Comparison of ENCODE assay signal across 33 cellular contexts in the genomic region with DNA sequence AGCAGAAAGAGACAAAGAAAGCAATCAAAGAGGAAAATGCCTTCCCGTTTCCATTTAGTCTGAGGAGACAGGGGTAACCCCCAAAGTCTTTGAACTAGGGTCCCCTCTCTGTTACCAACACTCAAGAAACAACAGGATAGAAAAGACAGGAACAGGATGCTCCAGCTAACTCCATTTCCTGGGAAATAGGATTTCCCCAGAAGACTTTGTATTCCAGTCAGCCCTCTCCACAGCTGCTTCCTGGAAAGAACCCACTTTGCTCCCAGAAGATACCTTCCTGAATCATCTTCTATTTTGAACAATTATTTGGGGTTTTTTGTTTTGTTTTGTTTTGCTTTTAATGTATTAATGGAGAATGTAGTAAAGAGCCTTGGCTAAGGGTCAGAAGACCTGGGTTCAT.
"Had no signal": no experiment of that assay in that cellular context is flagged by ENCODE, and none has a peak within 500 bp of the region (broad histone marks: within the 10 kb centered on the region; RNA-seq: fewer than 3 reads in every experiment).

No MANE protein-coding gene starts in this region.

- H3K36me3 ChIP-seq: brain microvascular endothelial cell, WERI-Rb-1 had no signal

- DNase-seq: activated CD4-positive, alpha-beta memory T cell treated with anti-CD3 and anti-CD28 coated beads for 36 hours; activated CD4-positive, alpha-beta T cell treated with anti-CD3 and anti-CD28 coated beads for 36 hours; activated CD4-positive, alpha-beta T cell treated with anti-CD3 and anti-CD28 coated beads, Interleukin-2, amount 10 ng/mL, durations not matched to agents 24 days and 14 days; activated CD4-positive, CD25-positive, alpha-beta regulatory T cell; activated CD4-positive, CD25-positive, alpha-beta regulatory T cell treated with anti-CD3 and anti-CD28 coated beads, Interleukin-2, amount 50 U/mL, for 72 hours; activated CD8-positive, alpha-beta memory T cell treated with anti-CD3 and anti-CD28 coated beads, Interleukin-2, amount 10 ng/mL, durations not matched to agents 7 days and 5 days; activated CD8-positive, alpha-beta memory T cell treated with anti-CD3 and anti-CD28 coated beads, Interleukin-2, amount 50 U/mL, for 4 hours; activated CD8-positive, alpha-beta T cell treated with anti-CD3 and anti-CD28 coated beads, Interleukin-2, amount 10 ng/mL, durations not matched to agents 7 days and 5 days; activated effector memory CD4-positive, alpha-beta T cell treated with anti-CD3 and anti-CD28 coated beads, Interleukin-2, amount 50 U/mL, for 16 hours; activated naive CD4-positive, alpha-beta T cell treated with anti-CD3 and anti-CD28 coated beads for 36 hours; activated naive CD8-positive, alpha-beta T cell treated with anti-CD3 and anti-CD28 coated beads, Interleukin-2, amount 10 ng/mL, durations not matched to agents 7 days and 5 days; activated T-cell treated with anti-CD3 and anti-CD28 coated beads, Interleukin-2, amount 50 U/mL, for 1 hour; amniotic stem cell; anterior cingulate cortex; brain microvascular endothelial cell; effector CD4-positive, alpha-beta T cell; effector memory CD8-positive, alpha-beta T cell; foreskin fibroblast; head of caudate nucleus; T-helper 1 cell; T-helper 17 cell; T1000; WERI-Rb-1 had no signal

- H3K27me3 ChIP-seq: brain microvascular endothelial cell had no signal

- H3K9me3 Mint-ChIP-seq: activated CD4-positive, alpha-beta memory T cell treated with anti-CD3 and anti-CD28 coated beads for 36 hours; activated naive CD4-positive, alpha-beta T cell treated with anti-CD3 and anti-CD28 coated beads for 36 hours; activated naive CD4-positive, alpha-beta T cell treated with anti-CD3 and anti-CD28 coated beads, Interleukin-2, amount 50 U/mL, for 24 hours; activated naive CD8-positive, alpha-beta T cell treated with anti-CD3 and anti-CD28 coated beads, Interleukin-2, amount 10 ng/mL, durations not matched to agents 7 days and 5 days; activated T-helper 2 cell treated with anti-CD3 and anti-CD28 coated beads, Interferon-gamma antibody, Interleukin-2, Interleukin-4, amounts not matched to agents 10 μg/mL and 5 μg/mL and 100 μg/mL, durations not matched to agents 14 hours and 24 hours and 36 hours; central memory CD8-positive, alpha-beta T cell; dendritic cell treated with granulocyte-macrophage colony-stimulating factor and Interleukin-4, amounts not matched to agents 40 ng/mL and 50 ng/mL, for 4 days; effector memory CD8-positive, alpha-beta T cell; T-helper 2 cell treated with Interferon-gamma antibody and Interleukin-4, amounts not matched to agents 5 μg/mL and 100 μg/mL, for 36 hours had no signal

- H3K27ac ChIP-seq: brain microvascular endothelial cell, coronary artery, WERI-Rb-1 had no signal

- H3K4me3 ChIP-seq: coronary artery had no signal

- H3K27me3 Mint-ChIP-seq: activated CD4-positive, alpha-beta memory T cell treated with anti-CD3 and anti-CD28 coated beads for 36 hours; activated CD4-positive, alpha-beta T cell treated with anti-CD3 and anti-CD28 coated beads for 36 hours; activated CD4-positive, alpha-beta T cell treated with anti-CD3 and anti-CD28 coated beads, Interleukin-2, amount 10 ng/mL, durations not matched to agents 24 days and 14 days; activated CD8-positive, alpha-beta memory T cell treated with anti-CD3 and anti-CD28 coated beads, Interleukin-2, amount 10 ng/mL, durations not matched to agents 7 days and 5 days; activated naive CD4-positive, alpha-beta T cell treated with anti-CD3 and anti-CD28 coated beads, Interleukin-2, amount 50 U/mL, for 24 hours; activated naive CD8-positive, alpha-beta T cell treated with anti-CD3 and anti-CD28 coated beads, Interleukin-2, amount 10 ng/mL, durations not matched to agents 7 days and 5 days; central memory CD8-positive, alpha-beta T cell; effector memory CD8-positive, alpha-beta T cell; T-helper 17 cell had no signal

- H3K27ac Mint-ChIP-seq: activated CD4-positive, alpha-beta memory T cell treated with anti-CD3 and anti-CD28 coated beads for 36 hours; activated CD4-positive, alpha-beta T cell treated with anti-CD3 and anti-CD28 coated beads for 36 hours; activated CD4-positive, alpha-beta T cell treated with anti-CD3 and anti-CD28 coated beads, Interleukin-2, amount 10 ng/mL, durations not matched to agents 24 days and 14 days; activated CD8-positive, alpha-beta memory T cell treated with anti-CD3 and anti-CD28 coated beads, Interleukin-2, amount 10 ng/mL, durations not matched to agents 7 days and 5 days; activated CD8-positive, alpha-beta T cell treated with anti-CD3 and anti-CD28 coated beads, Interleukin-2, amount 10 ng/mL, durations not matched to agents 7 days and 5 days; activated naive CD4-positive, alpha-beta T cell treated with anti-CD3 and anti-CD28 coated beads for 36 hours; activated naive CD4-positive, alpha-beta T cell treated with anti-CD3 and anti-CD28 coated beads, Interleukin-2, amount 50 U/mL, for 24 hours; activated naive CD8-positive, alpha-beta T cell treated with anti-CD3 and anti-CD28 coated beads, Interleukin-2, amount 10 ng/mL, durations not matched to agents 7 days and 5 days; activated T-helper 2 cell treated with anti-CD3 and anti-CD28 coated beads, Interferon-gamma antibody, Interleukin-2, Interleukin-4, amounts not matched to agents 10 μg/mL and 5 μg/mL and 100 μg/mL, durations not matched to agents 14 hours and 24 hours and 36 hours; dendritic cell treated with granulocyte-macrophage colony-stimulating factor and Interleukin-4, amounts not matched to agents 40 ng/mL and 50 ng/mL, for 4 days; effector memory CD8-positive, alpha-beta T cell; T-helper 2 cell treated with Interferon-gamma antibody and Interleukin-4, amounts not matched to agents 5 μg/mL and 100 μg/mL, for 36 hours had no signal

- ATAC-seq: activated CD4-positive, alpha-beta T cell treated with anti-CD3 and anti-CD28 coated beads for 36 hours; activated CD8-positive, alpha-beta memory T cell treated with anti-CD3 and anti-CD28 coated beads, Interleukin-2, amount 10 ng/mL, durations not matched to agents 7 days and 5 days; activated CD8-positive, alpha-beta T cell treated with anti-CD3 and anti-CD28 coated beads, Interleukin-2, amount 10 ng/mL, durations not matched to agents 7 days and 5 days; effector memory CD8-positive, alpha-beta T cell; esophagus mucosa; T-helper 17 cell had no signal

- H3K4me1 Mint-ChIP-seq: activated CD4-positive, alpha-beta T cell treated with anti-CD3 and anti-CD28 coated beads for 36 hours; activated CD4-positive, alpha-beta T cell treated with anti-CD3 and anti-CD28 coated beads, Interleukin-2, amount 10 ng/mL, durations not matched to agents 24 days and 14 days; activated CD8-positive, alpha-beta memory T cell treated with anti-CD3 and anti-CD28 coated beads, Interleukin-2, amount 10 ng/mL, durations not matched to agents 7 days and 5 days; activated naive CD4-positive, alpha-beta T cell treated with anti-CD3 and anti-CD28 coated beads, Interleukin-2, amount 50 U/mL, for 24 hours; activated naive CD8-positive, alpha-beta T cell treated with anti-CD3 and anti-CD28 coated beads, Interleukin-2, amount 10 ng/mL, durations not matched to agents 7 days and 5 days; central memory CD8-positive, alpha-beta T cell had no signal

- H3K4me3 Mint-ChIP-seq: activated CD4-positive, alpha-beta memory T cell treated with anti-CD3 and anti-CD28 coated beads for 36 hours; activated CD4-positive, alpha-beta T cell treated with anti-CD3 and anti-CD28 coated beads for 36 hours; activated CD4-positive, alpha-beta T cell treated with anti-CD3 and anti-CD28 coated beads, Interleukin-2, amount 10 ng/mL, durations not matched to agents 24 days and 14 days; activated CD8-positive, alpha-beta memory T cell treated with anti-CD3 and anti-CD28 coated beads, Interleukin-2, amount 10 ng/mL, durations not matched to agents 7 days and 5 days; activated CD8-positive, alpha-beta T cell treated with anti-CD3 and anti-CD28 coated beads, Interleukin-2, amount 10 ng/mL, durations not matched to agents 7 days and 5 days; activated naive CD4-positive, alpha-beta T cell treated with anti-CD3 and anti-CD28 coated beads for 36 hours; activated naive CD4-positive, alpha-beta T cell treated with anti-CD3 and anti-CD28 coated beads, Interleukin-2, amount 50 U/mL, for 24 hours; activated naive CD8-positive, alpha-beta T cell treated with anti-CD3 and anti-CD28 coated beads, Interleukin-2, amount 10 ng/mL, durations not matched to agents 7 days and 5 days; central memory CD8-positive, alpha-beta T cell; dendritic cell treated with granulocyte-macrophage colony-stimulating factor and Interleukin-4, amounts not matched to agents 40 ng/mL and 50 ng/mL, for 4 days; effector memory CD8-positive, alpha-beta T cell; T-helper 17 cell; T-helper 2 cell treated with Interferon-gamma antibody and Interleukin-4, amounts not matched to agents 5 μg/mL and 100 μg/mL, for 36 hours had no signal

- FAIRE-seq: astrocyte, bronchial epithelial cell, frontal cortex had no signal
